In the genomic region with DNA sequence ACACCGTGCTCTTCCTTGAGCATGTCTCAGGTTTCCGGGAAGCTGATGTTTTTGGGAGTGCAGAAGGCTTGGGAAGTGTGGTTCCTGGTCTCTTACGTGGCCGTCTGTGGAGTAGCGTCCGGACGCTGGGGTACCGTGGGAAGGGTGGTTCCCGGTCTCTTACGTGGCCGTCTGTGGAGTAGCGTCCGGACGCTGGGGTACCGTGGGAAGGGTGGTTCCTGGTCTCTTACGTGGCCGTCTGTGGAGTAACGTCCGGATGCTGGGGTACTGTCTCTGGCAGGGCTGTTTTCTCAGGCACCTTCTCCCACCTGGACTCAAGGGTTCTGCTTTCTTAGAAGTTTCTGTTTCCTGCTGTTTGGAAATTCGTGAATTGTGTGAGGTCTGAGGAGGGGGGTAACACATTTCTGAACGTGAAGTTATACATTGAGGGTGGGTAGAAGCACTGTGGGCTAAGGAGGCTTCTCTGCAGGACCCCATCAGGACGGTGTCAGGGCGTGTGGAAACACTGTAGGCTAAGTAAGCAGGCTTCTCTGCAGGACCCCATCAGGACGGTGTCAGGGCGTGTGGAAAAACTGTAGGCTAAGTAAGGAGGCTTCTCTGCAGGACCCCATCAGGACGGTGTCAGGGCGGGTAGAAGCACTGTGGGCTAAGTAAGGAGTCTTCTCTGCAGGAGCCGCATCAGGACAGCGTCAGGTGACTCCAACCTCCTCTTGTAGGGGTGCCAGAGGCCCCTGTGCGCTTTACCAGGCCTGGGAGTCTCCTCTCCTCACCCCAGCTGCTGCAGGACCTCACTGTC, we compare ENCODE assay signal across 8 cellular contexts. TPM values are rescaled to one million over a fixed set of nuclear protein-coding genes. Genes with fewer than 3 reads are reported as not detected.
DNase-seq lines count a peak whose midpoint lies in the region; ATAC-seq and TF ChIP-seq lines count a peak whose summit lies in the region.
"Had no signal": no experiment of that assay in that cellular context is flagged by ENCODE, and none has a peak within 500 bp of the region (broad histone marks: within the 10 kb centered on the region; RNA-seq: fewer than 3 reads in every experiment).

No MANE protein-coding gene starts in this region.

- peak overlapping the region; percentile 92 for H3K27ac Mint-ChIP-seq in memory B cell

- H3F3A ChIP-seq in PC-9 (ENCODE audit: insufficient read depth, low read depth) = no peaks in the 10 kb centered on the region

- POLR2A ChIA-PET in PC-9 (lab: Charles Lee; ENCODE audit: unreplicated experiment) = no interaction called here

- TF ChIP-seq CTCF in PC-9 (conservative IDR thresholded peaks at IDR 0.05) = no peak

- H3K4me3 Mint-ChIP-seq in memory B cell = peak overlapping the region; percentile 62

- H3K9me3 Mint-ChIP-seq in memory B cell = no peaks in the 10 kb centered on the region

- H3K27ac ChIP-seq in KOPT-K1 (ENCODE audit: low read depth, low read length, poor library complexity, severe bottlenecking) (peak overlapping the region; percentile 96), adipose tissue (ENCODE audit: low read depth, low read length) (peak overlapping the region; percentile 98), subcutaneous abdominal adipose tissue (ENCODE audit: low read depth, low read length) (peak overlapping the region; percentile 78), PC-9 (no peak overlapping the region)

- H2AFZ ChIP-seq in PC-9 = no peak overlapping the region

- no peaks in the 10 kb centered on the region for H3K79me2 ChIP-seq in PC-9 (ENCODE audit: low read depth)

- H4K20me1 ChIP-seq in PC-9 (ENCODE audit: insufficient read depth) = no peaks in the 10 kb centered on the region

- no peaks in the 10 kb centered on the region for H3K36me3 Mint-ChIP-seq in memory B cell

- H3K9ac ChIP-seq in subcutaneous abdominal adipose tissue (ENCODE audit: low read length in 5 of 5) = peak overlapping the region in 3 of 5 donors; percentile 31 to 78 (median 66)

- no peaks in the 10 kb centered on the region for H3K27me3 Mint-ChIP-seq in memory B cell

- intact Hi-C loops in PC-9 (cut with micrococcal nuclease; ENCODE audit: unreplicated experiment) = no loop called here

- H3K4me1 ChIP-seq in subcutaneous abdominal adipose tissue (ENCODE audit: control insufficient read depth in 5 of 5, insufficient read depth in 5 of 5, low read length in 5 of 5) = peaks cover 3 to 37% (median 35%) of the 10 kb centered on the region in 5 donors
- no peaks in the 10 kb centered on the region for H3K4me1 ChIP-seq in PC-9 (replicated peaks; ENCODE audit: insufficient read depth)

- H3K4me3 ChIP-seq in subcutaneous abdominal adipose tissue (ENCODE audit: low read depth in 1 of 5, low read length in 5 of 5) = peak overlapping the region in 1 of 5 donors; percentile 29
- H3K4me3 ChIP-seq in PC-9 = no peak overlapping the region

- DNase-seq in memory B cell (ENCODE audit: low spot score in 2 of 2) (no peak), PC-9 (no peak)
- DNase-seq: NCI-H187 had no signal

- CTCF ChIA-PET in PC-9 (lab: Charles Lee) = no interaction called here

- ATAC-seq in memory B cell (ENCODE audit: low read depth) = no peak
- ATAC-seq in HG03280 (IDR thresholded peaks at IDR 0.05; ENCODE audit: unreplicated experiment) = no peak
- no peak for ATAC-seq in GM18868 (IDR thresholded peaks at IDR 0.05; ENCODE audit: unreplicated experiment)

- H3K4me1 Mint-ChIP-seq in memory B cell = peaks cover 24% of the 10 kb centered on the region

- BruUV-seq in PC-9 (replicated peaks; lab: Mats Ljungman, UMichigan) = no TSS peak

- WGBS in adipose tissue, 3 donors = 72 to 83% (median 81%) methylated on average over 30 of the region's 30 CpGs

- H3K9me3 ChIP-seq in KOPT-K1 (ENCODE audit: insufficient read depth, low read length, poor library complexity, severe bottlenecking) (no peaks in the 10 kb centered on the region), subcutaneous abdominal adipose tissue (ENCODE audit: control insufficient read depth in 5 of 5, low read length in 5 of 5) (no peaks in the 10 kb centered on the region), PC-9 (ENCODE audit: insufficient read depth, low read depth) (no peaks in the 10 kb centered on the region)

- H3K27me3 ChIP-seq in subcutaneous abdominal adipose tissue (ENCODE audit: control insufficient read depth in 5 of 5, insufficient read depth in 4 of 5, low read length in 5 of 5) (no peaks in the 10 kb centered on the region), PC-9 (ENCODE audit: insufficient read depth, low read depth) (no peaks in the 10 kb centered on the region)

- no peaks in the 10 kb centered on the region for H3K9me2 ChIP-seq in PC-9 (ENCODE audit: insufficient read depth)

- no peak overlapping the region for H3K4me2 ChIP-seq in PC-9

- H3K36me3 ChIP-seq in KOPT-K1 (ENCODE audit: insufficient read depth, low read length) (no peaks in the 10 kb centered on the region), subcutaneous abdominal adipose tissue (ENCODE audit: control insufficient read depth in 5 of 5, insufficient read depth in 5 of 5, low read length in 5 of 5) (no peaks in the 10 kb centered on the region), PC-9 (ENCODE audit: low read depth) (no peaks in the 10 kb centered on the region)

RNA-seq across cellular contexts. Expression of a gene that starts 5.3 kb away (rescaled TPM):
- polyA plus RNA-seq in adipose tissue = 1,000 to 10,000 TPM in 2 of 3 donors, 100 to 1,000 TPM in 1; 569 to 2,459 (median 1,570) TPM
- 136 and 176 TPM in 2 replicates for total RNA-seq in PC-9 (2021)

RNA-seq across cellular contexts. Expression of a gene that starts 12.2 kb away (rescaled TPM):
- polyA plus RNA-seq in adipose tissue = 100 to 1,000 TPM in 2 of 3 donors, 10 to 100 TPM in 1; 84.7 to 356 (median 325) TPM
- 5.1 and 9.5 TPM in 2 replicates for total RNA-seq in PC-9 (2021)

RNA-seq across cellular contexts. Expression of a gene that starts 18.4 kb away (rescaled TPM):
- 1,000 to 10,000 TPM in 2 of 3 donors, 100 to 1,000 TPM in 1; 208 to 1,862 (median 1,191) TPM for polyA plus RNA-seq in adipose tissue
- 4.2 and 4.3 TPM in 2 replicates for total RNA-seq in PC-9 (2021)

RNA-seq across cellular contexts. Expression of a gene that starts 26.7 kb away (rescaled TPM):
- under 1 TPM in 1 of 3 donors, not detected in 2; 0.35 TPM for polyA plus RNA-seq in adipose tissue
- total RNA-seq in PC-9 (2021) = not detected in 2 replicates

RNA-seq across cellular contexts. Expression of a gene that starts 37.1 kb away (rescaled TPM):
- 100 to 1,000 TPM in 1 of 3 donors, 10 to 100 TPM in 2; 28.8 to 335 (median 51.2) TPM for polyA plus RNA-seq in adipose tissue
- 68.6 and 76.9 TPM in 2 replicates for total RNA-seq in PC-9 (2021)
